Comparison of ENCODE assay signal across 1 cellular context in the genomic region with DNA sequence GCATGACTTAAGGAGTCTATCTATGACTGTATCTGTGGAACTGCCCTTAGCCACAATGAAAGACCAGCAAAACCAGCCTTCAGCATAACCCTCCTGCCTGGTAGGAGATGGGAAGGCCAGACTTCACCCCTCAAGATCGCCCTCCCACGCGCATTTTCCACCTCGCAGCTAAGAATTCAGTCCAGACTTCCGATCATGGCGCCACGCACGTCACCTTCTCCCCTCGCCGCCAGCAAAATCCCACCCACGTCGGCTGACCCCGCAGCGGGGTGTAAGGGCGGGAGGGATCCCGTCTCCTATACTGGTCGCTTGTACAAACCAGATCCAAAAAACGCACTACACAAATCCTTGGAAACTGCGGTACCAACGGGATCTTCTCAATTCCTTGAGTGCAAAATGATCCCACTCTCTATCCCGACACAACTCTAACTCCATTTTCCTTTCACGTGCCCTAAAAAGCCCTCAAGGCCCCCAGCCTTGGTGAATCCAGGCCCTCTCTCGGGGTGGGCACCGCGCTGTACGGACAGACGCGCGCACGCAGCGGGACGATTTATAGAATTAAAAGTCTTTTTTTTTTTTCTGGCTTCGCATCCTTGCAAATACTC.
A peak's percentile ranks its signal among the peaks of the same experiment; 100 is the strongest.
TF ChIP-seq lines count a peak whose summit lies in the region.

No MANE protein-coding gene starts in this region.

TF ChIP-seq in HepG2, 621 proteins besides CTCF, POLR2A, EP300 and RAD21 (continued from another document):
- TF ChIP-seq ZNF430 (CRISPR knock-in tag; IDR thresholded peaks at IDR 0.05) = peak; percentile 62; the same call in 1 of the 2 replicates
- 0 out of 2 replicates have a peak, but pooled peaks have one; percentile 7 for TF ChIP-seq MIER2 (CRISPR knock-in tag; IDR thresholded peaks at IDR 0.05)
- no peak for TF ChIP-seq ZNF570 (CRISPR knock-in tag; IDR thresholded peaks at IDR 0.05; ENCODE audit: borderline replicate concordance)
- TF ChIP-seq STAT5B (CRISPR knock-in tag; IDR thresholded peaks at IDR 0.05) = no peak
- 0 out of 2 replicates have a peak, but pooled peaks have one; percentile 34 for TF ChIP-seq ZNF782 (CRISPR knock-in tag; IDR thresholded peaks at IDR 0.05; ENCODE audit: borderline replicate concordance)
- no peak for TF ChIP-seq NFE2 (CRISPR knock-in tag; IDR thresholded peaks at IDR 0.05)
- no peak for TF ChIP-seq ZNF672 (CRISPR knock-in tag; IDR thresholded peaks at IDR 0.05)
- peak; percentile 44 for TF ChIP-seq PHF21A (CRISPR knock-in tag; IDR thresholded peaks at IDR 0.05)
- TF ChIP-seq BCL6 (CRISPR knock-in tag; IDR thresholded peaks at IDR 0.05) = 0 out of 2 replicates have a peak, but pooled peaks have one; percentile 4
- TF ChIP-seq, protein P1, sequence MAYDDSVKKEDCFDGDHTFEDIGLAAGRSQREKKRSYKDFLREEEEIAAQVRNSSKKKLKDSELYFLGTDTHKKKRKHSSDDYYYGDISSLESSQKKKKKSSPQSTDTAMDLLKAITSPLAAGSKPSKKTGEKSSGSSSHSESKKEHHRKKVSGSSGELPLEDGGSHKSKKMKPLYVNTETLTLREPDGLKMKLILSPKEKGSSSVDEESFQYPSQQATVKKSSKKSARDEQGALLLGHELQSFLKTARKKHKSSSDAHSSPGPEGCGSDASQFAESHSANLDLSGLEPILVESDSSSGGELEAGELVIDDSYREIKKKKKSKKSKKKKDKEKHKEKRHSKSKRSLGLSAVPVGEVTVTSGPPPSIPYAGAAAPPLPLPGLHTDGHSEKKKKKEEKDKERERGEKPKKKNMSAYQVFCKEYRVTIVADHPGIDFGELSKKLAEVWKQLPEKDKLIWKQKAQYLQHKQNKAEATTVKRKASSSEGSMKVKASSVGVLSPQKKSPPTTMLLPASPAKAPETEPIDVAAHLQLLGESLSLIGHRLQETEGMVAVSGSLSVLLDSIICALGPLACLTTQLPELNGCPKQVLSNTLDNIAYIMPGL (CRISPR knock-in tag; IDR thresholded peaks at IDR 0.05; ENCODE audit: borderline replicate concordance in 1 of 2, low read depth in 1 of 2) = peak in 1 of 2 experiments; percentile 35; a peak in 3 of 4 replicates
- TF ChIP-seq, protein P2, sequence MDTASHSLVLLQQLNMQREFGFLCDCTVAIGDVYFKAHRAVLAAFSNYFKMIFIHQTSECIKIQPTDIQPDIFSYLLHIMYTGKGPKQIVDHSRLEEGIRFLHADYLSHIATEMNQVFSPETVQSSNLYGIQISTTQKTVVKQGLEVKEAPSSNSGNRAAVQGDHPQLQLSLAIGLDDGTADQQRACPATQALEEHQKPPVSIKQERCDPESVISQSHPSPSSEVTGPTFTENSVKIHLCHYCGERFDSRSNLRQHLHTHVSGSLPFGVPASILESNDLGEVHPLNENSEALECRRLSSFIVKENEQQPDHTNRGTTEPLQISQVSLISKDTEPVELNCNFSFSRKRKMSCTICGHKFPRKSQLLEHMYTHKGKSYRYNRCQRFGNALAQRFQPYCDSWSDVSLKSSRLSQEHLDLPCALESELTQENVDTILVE (CRISPR knock-in tag; IDR thresholded peaks at IDR 0.05) = no peak
- TF ChIP-seq JUND (CRISPR knock-in tag; IDR thresholded peaks at IDR 0.05) = no peak
- no peak for TF ChIP-seq PAWR (CRISPR knock-in tag; IDR thresholded peaks at IDR 0.05; ENCODE audit: borderline replicate concordance)
- TF ChIP-seq, protein P3, sequence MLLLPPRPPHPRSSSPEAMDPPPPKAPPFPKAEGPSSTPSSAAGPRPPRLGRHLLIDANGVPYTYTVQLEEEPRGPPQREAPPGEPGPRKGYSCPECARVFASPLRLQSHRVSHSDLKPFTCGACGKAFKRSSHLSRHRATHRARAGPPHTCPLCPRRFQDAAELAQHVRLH (CRISPR knock-in tag; IDR thresholded peaks at IDR 0.05; ENCODE audit: borderline replicate concordance, low read depth) = 0 out of 2 replicates have a peak, but pooled peaks have one; percentile 20
- peak; percentile 35; the same call in 1 of the 2 replicates for TF ChIP-seq ETV5 (CRISPR knock-in tag; IDR thresholded peaks at IDR 0.05; ENCODE audit: borderline replicate concordance)
- TF ChIP-seq, protein P4, sequence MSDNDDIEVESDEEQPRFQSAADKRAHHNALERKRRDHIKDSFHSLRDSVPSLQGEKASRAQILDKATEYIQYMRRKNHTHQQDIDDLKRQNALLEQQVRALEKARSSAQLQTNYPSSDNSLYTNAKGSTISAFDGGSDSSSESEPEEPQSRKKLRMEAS (IDR thresholded peaks at IDR 0.05) = peak; percentile 60
- TF ChIP-seq MTA1 (CRISPR knock-in tag; IDR thresholded peaks at IDR 0.05; ENCODE audit: borderline replicate concordance) = 0 out of 2 replicates have a peak, but pooled peaks have one; percentile 15
- TF ChIP-seq TSC22D2 (CRISPR knock-in tag; IDR thresholded peaks at IDR 0.05; ENCODE audit: borderline replicate concordance) = peak; percentile 68; the same call in 1 of the 2 replicates
- TF ChIP-seq ADNP (CRISPR knock-in tag; IDR thresholded peaks at IDR 0.05) = no peak
- TF ChIP-seq ZFP1 (CRISPR knock-in tag; IDR thresholded peaks at IDR 0.05) = 0 out of 2 replicates have a peak, but pooled peaks have one; percentile 3
- peak; percentile 28; the same call in 1 of the 2 replicates for TF ChIP-seq TGIF2 (CRISPR knock-in tag; IDR thresholded peaks at IDR 0.05)
- TF ChIP-seq HOXA7 (CRISPR knock-in tag; IDR thresholded peaks at IDR 0.05) = no peak
- TF ChIP-seq NFATC3 (CRISPR knock-in tag; IDR thresholded peaks at IDR 0.05) = peak; percentile 42; the same call in 1 of the 2 replicates
- 0 out of 3 replicates have a peak, but pooled peaks have one; percentile 12 for TF ChIP-seq MXI1 (IDR thresholded peaks at IDR 0.05; ENCODE audit: borderline replicate concordance, low read depth, low read length)
- no peak for TF ChIP-seq KLF11 (CRISPR knock-in tag; IDR thresholded peaks at IDR 0.05)
- TF ChIP-seq ZNF598 (CRISPR knock-in tag; IDR thresholded peaks at IDR 0.05; ENCODE audit: borderline replicate concordance) = peak; percentile 68; the same call in 1 of the 2 replicates
- TF ChIP-seq, protein P5, sequence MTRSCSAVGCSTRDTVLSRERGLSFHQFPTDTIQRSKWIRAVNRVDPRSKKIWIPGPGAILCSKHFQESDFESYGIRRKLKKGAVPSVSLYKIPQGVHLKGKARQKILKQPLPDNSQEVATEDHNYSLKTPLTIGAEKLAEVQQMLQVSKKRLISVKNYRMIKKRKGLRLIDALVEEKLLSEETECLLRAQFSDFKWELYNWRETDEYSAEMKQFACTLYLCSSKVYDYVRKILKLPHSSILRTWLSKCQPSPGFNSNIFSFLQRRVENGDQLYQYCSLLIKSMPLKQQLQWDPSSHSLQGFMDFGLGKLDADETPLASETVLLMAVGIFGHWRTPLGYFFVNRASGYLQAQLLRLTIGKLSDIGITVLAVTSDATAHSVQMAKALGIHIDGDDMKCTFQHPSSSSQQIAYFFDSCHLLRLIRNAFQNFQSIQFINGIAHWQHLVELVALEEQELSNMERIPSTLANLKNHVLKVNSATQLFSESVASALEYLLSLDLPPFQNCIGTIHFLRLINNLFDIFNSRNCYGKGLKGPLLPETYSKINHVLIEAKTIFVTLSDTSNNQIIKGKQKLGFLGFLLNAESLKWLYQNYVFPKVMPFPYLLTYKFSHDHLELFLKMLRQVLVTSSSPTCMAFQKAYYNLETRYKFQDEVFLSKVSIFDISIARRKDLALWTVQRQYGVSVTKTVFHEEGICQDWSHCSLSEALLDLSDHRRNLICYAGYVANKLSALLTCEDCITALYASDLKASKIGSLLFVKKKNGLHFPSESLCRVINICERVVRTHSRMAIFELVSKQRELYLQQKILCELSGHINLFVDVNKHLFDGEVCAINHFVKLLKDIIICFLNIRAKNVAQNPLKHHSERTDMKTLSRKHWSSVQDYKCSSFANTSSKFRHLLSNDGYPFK (CRISPR knock-in tag; IDR thresholded peaks at IDR 0.05; ENCODE audit: borderline replicate concordance) = 0 out of 2 replicates have a peak, but pooled peaks have one; percentile 59
- TF ChIP-seq ZNF660 (CRISPR knock-in tag; IDR thresholded peaks at IDR 0.05; ENCODE audit: borderline replicate concordance, low read depth) = 0 out of 2 replicates have a peak, but pooled peaks have one; percentile 1
- TF ChIP-seq, protein P6, sequence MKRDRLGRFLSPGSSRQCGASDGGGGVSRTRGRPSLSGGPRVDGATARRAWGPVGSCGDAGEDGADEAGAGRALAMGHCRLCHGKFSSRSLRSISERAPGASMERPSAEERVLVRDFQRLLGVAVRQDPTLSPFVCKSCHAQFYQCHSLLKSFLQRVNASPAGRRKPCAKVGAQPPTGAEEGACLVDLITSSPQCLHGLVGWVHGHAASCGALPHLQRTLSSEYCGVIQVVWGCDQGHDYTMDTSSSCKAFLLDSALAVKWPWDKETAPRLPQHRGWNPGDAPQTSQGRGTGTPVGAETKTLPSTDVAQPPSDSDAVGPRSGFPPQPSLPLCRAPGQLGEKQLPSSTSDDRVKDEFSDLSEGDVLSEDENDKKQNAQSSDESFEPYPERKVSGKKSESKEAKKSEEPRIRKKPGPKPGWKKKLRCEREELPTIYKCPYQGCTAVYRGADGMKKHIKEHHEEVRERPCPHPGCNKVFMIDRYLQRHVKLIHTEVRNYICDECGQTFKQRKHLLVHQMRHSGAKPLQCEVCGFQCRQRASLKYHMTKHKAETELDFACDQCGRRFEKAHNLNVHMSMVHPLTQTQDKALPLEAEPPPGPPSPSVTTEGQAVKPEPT (CRISPR knock-in tag; IDR thresholded peaks at IDR 0.05; ENCODE audit: low read depth) = 0 out of 2 replicates have a peak, but pooled peaks have one; percentile 45
- TF ChIP-seq PITX1 (CRISPR knock-in tag; IDR thresholded peaks at IDR 0.05) = peak; percentile 63; the same call in 1 of the 2 replicates
